Comparison of ENCODE assay signal across 17 cellular contexts in the genomic region with DNA sequence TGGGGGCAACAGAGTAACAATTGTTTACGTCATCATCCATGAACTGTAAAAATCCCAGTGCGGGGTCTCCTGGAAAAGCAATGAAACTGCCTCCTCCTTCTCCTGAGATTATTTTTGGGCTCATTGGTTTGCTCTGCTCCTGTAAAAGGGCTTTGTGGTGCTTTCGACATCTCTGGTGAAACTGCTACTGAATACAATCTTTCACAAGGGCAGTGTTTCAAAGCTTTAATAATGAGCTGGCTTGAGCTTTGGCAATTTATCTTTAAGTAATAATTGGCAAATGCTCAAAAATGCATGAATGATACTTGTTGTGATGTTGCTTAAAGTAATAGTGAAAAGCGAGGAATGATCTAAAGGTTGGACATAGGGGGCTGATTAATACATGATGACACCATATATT. TPM values are rescaled to one million over a fixed set of nuclear protein-coding genes. Genes with fewer than 3 reads are reported as not detected.
DNase-seq lines count a peak whose midpoint lies in the region; ATAC-seq and TF ChIP-seq lines count a peak whose summit lies in the region.
"Had no signal": no experiment of that assay in that cellular context is flagged by ENCODE, and none has a peak within 500 bp of the region (broad histone marks: within the 10 kb centered on the region; RNA-seq: fewer than 3 reads in every experiment).

No MANE protein-coding gene starts in this region.

- H3K9me2 ChIP-seq in OCI-LY7 (ENCODE audit: insufficient read depth, low read length), result no peaks in the 10 kb centered on the region

- peaks cover 4% of the 10 kb centered on the region; the same call in 1 of the 2 replicates for H3K36me3 Mint-ChIP-seq in HFFc6 (ENCODE audit: low read depth)

- H3K79me2 ChIP-seq in OCI-LY7 (ENCODE audit: insufficient read depth, low read depth, low read length), result no peaks in the 10 kb centered on the region

- no peak overlapping the region for H3K27ac Mint-ChIP-seq in HFFc6

- no peak for DNase-seq in A673 (ENCODE audit: low spot score)
- DNase-seq in HFFc6, result no peak
- DNase-seq in choroid plexus epithelial cell (ENCODE audit: low read depth), result peak; percentile 41
- peak; percentile 22 for DNase-seq in foreskin melanocyte
- DNase-seq in NCI-H82 treated with DMSO at 0.1 percent for 48 hours (lab: John Stamatoyannopoulos, UW; ENCODE audit: unreplicated experiment), result no peak
- no peak for DNase-seq in OCI-LY7 (ENCODE audit: low spot score)
- no peak for DNase-seq in NCI-H2171 (lab: John Stamatoyannopoulos, UW)
- DNase-seq: C1 segment of cervical spinal cord, DMS79 treated with DMSO at 0.1 percent for 48 hours, H7, NCI-H1105, NCI-H2081 treated with DMSO at 0.1 percent for 48 hours, NCI-H524, SW 1271 had no signal

- peaks cover 75% of the 10 kb centered on the region for H3K4me1 Mint-ChIP-seq in HFFc6 (ENCODE audit: low read depth)

- no peaks in the 10 kb centered on the region for H3K27me3 ChIP-seq in A673 (replicated peaks; ENCODE audit: insufficient read depth, low read depth, low read length, poor library complexity)
- H3K27me3 ChIP-seq: SJSA1 had no signal

- 0 out of 2 replicates have a peak overlapping the region, but pooled peaks have one; percentile 41 for H3K4me3 Mint-ChIP-seq in HFFc6

- no peak overlapping the region for H2AFZ ChIP-seq in OCI-LY7 (ENCODE audit: low read length)

- intact Hi-C loops in A673 (cut with micrococcal nuclease; ENCODE audit: unreplicated experiment), result loop anchor here (5.0 kb wide), 1 partner anchor 382 kb away; no protein-coding TSS in a partner anchor
- intact Hi-C loops in OCI-LY7 (cut with micrococcal nuclease; ENCODE audit: unreplicated experiment), result no loop called here

- peak overlapping the region; percentile 71 for H3K27ac ChIP-seq in A673 (ENCODE audit: low read depth, low read length, poor library complexity, severe bottlenecking)
- no peak overlapping the region for H3K27ac ChIP-seq in OCI-LY7 (ENCODE audit: low read depth, low read length, poor library complexity, severe bottlenecking)
- H3K27ac ChIP-seq: SJSA1 had no signal

- H3K36me3 ChIP-seq in A673 (ENCODE audit: insufficient read depth, low read length, poor library complexity, severe bottlenecking), result no peaks in the 10 kb centered on the region
- H3K36me3 ChIP-seq in OCI-LY7 (ENCODE audit: insufficient read depth, low read length), result no peaks in the 10 kb centered on the region
- H3K36me3 ChIP-seq: SJSA1 had no signal

- POLR2A ChIA-PET in A673 (lab: Charles Lee; ENCODE audit: low non-redundant PET), result no interaction called here
- POLR2A ChIA-PET in OCI-LY7 (lab: Charles Lee), result no interaction called here

- H3K27me3 Mint-ChIP-seq in HFFc6 (ENCODE audit: insufficient read depth), result no peaks in the 10 kb centered on the region

- no TSS peak for BruUV-seq in A673 (replicated peaks; lab: Mats Ljungman, UMichigan)
- no TSS peak for BruUV-seq in OCI-LY7 (replicated peaks; lab: Mats Ljungman, UMichigan)

- H3K4me2 ChIP-seq in OCI-LY7 (ENCODE audit: low read length), result no peak overlapping the region

- H4K20me1 ChIP-seq in OCI-LY7 (ENCODE audit: insufficient read depth, low read length), result no peaks in the 10 kb centered on the region

- TF ChIP-seq CTCF in A673 (conservative IDR thresholded peaks at IDR 0.05; ENCODE audit: low read depth, low read length), result no peak
- TF ChIP-seq CTCF in HFFc6 (IDR thresholded peaks at IDR 0.05), result no peak
- no peak for TF ChIP-seq CTCF in choroid plexus epithelial cell (conservative IDR thresholded peaks at IDR 0.05; ENCODE audit: low read depth, low read length)
- no peak for TF ChIP-seq CTCF in OCI-LY7 (conservative IDR thresholded peaks at IDR 0.05; ENCODE audit: low read length)

- H3K4me3 ChIP-seq in A673 (ENCODE audit: low read depth, low read length, poor library complexity, severe bottlenecking), result no peak overlapping the region
- H3K4me3 ChIP-seq in choroid plexus epithelial cell (ENCODE audit: low read depth, low read length), result no peak overlapping the region
- H3K4me3 ChIP-seq in OCI-LY7 (ENCODE audit: low read depth, low read length, poor library complexity, severe bottlenecking), result no peak overlapping the region
- H3K4me3 ChIP-seq: SJSA1 had no signal

- CTCF ChIA-PET in A673 (lab: Charles Lee), result no interaction called here
- CTCF ChIA-PET in OCI-LY7 (lab: Charles Lee; ENCODE audit: unreplicated experiment), result no interaction called here

- no peaks in the 10 kb centered on the region for H3K9me3 ChIP-seq in A673 (ENCODE audit: low read depth, low read length, poor library complexity, severe bottlenecking)
- no peaks in the 10 kb centered on the region for H3K9me3 ChIP-seq in OCI-LY7 (ENCODE audit: low read length)
- H3K9me3 ChIP-seq: SJSA1 had no signal

- ATAC-seq in GM21526 (IDR thresholded peaks at IDR 0.05; ENCODE audit: low FRiP score, unreplicated experiment), result no peak
- ATAC-seq: Panc1 had no signal

- peaks cover 3% of the 10 kb centered on the region; the same call in 1 of the 2 replicates for H3K9me3 Mint-ChIP-seq in HFFc6

- H3K4me1 ChIP-seq in A673 (ENCODE audit: insufficient read depth, low read length, poor library complexity, severe bottlenecking) (peaks cover 65% of the 10 kb centered on the region), OCI-LY7 (ENCODE audit: insufficient read depth, low read length, poor library complexity, severe bottlenecking) (no peaks in the 10 kb centered on the region)

RNA-seq across cellular contexts. Expression of gene ENPP1, which starts 43.5 kb away (rescaled TPM):
- 19.5 and 20.5 TPM in 2 replicates for total RNA-seq in A673 (2021)
- total RNA-seq in HFFc6 (2021; fragmentation: NEBNext Ultra II Directional; extraction: Animal tissue kit (Norgen Biotek cat#: 25700)), result 10 to 100 TPM; 30.1 to 39.5 (median 36.3) TPM
- not detected in 2 replicates for total RNA-seq in OCI-LY7 (2014; rRNA removed; shearing (Covaris generic))
- 0.34 and 0.39 TPM in 2 replicates for total RNA-seq in OCI-LY7 (2022)

RNA-seq across cellular contexts. Expression of gene CTAGE9, which starts 53.5 kb away (rescaled TPM):
- total RNA-seq in A673 (2021) (not detected in 2 replicates), OCI-LY7 (2022) (not detected in 2 replicates)
- not detected for total RNA-seq in HFFc6 (2021; fragmentation: NEBNext Ultra II Directional; extraction: Animal tissue kit (Norgen Biotek cat#: 25700))
- not detected in 2 replicates for total RNA-seq in OCI-LY7 (2014; rRNA removed; shearing (Covaris generic))
- total RNA-seq: H7 had no signal

Comparison
In these comparisons a context has a peak if more than half of its experiments do, and no peak if none do; other contexts are left out.
1. DNase-seq: peak in choroid plexus epithelial cell (single experiment) and foreskin melanocyte (single experiment); none in A673 (single experiment), HFFc6 (single experiment), NCI-H82 treated with DMSO at 0.1 percent for 48 hours (single experiment), OCI-LY7 (single experiment) and NCI-H2171 (single experiment).
2. RNA of gene ENPP1, which starts 43.5 kb away (total RNA-seq): 30.1 to 39.5 TPM in HFFc6 and 19.5 to 20.5 TPM in A673; 0.34 to 0.39 TPM in OCI-LY7; every median in the first group is over 10 times any median in the second.